Comparison of ENCODE assay signal across 34 cellular contexts in the genomic region with DNA sequence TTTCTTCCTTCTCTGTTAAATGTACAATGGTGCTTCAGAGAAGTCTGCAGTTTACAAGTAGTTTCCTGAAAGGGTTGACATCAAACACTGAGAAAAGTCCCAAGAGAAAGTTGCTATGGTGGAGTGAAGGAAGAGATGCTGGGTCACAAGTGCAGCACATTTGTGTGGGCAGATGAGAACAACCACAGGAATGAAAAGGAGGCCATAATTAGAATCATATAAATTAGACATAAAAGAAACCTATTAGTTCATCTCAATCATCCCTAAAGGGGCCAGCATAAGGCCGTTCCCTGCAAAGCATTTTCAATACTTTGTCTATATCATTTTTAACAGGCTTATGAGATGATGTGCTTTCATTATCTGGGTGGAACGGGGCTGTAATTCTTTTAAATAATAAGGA.
DNase-seq lines count a peak whose midpoint lies in the region; ATAC-seq and TF ChIP-seq lines count a peak whose summit lies in the region.
"Had no signal": no experiment of that assay in that cellular context is flagged by ENCODE, and none has a peak within 500 bp of the region (broad histone marks: within the 10 kb centered on the region; RNA-seq: fewer than 3 reads in every experiment).

No MANE protein-coding gene starts in this region.

- peak; percentile 6 for DNase-seq in EL
- DNase-seq in astrocyte of the cerebellum (ENCODE audit: low read depth) = peak; percentile 20
- DNase-seq in fibroblast of villous mesenchyme (ENCODE audit: low read depth) = peak; percentile 33
- DNase-seq in GF-D8 (lab: John Stamatoyannopoulos, UW) = no peak
- no peak for DNase-seq in NAMALWA (ENCODE audit: low spot score)
- DNase-seq: activated CD4-positive, CD25-positive, alpha-beta regulatory T cell; activated effector memory CD4-positive, alpha-beta T cell treated with anti-CD3 and anti-CD28 coated beads, Interleukin-2, amount 50 U/mL, for 16 hours; activated naive CD8-positive, alpha-beta T cell treated with anti-CD3 and anti-CD28 coated beads for 36 hours; activated T-cell treated with anti-CD3 and anti-CD28 coated beads, Interleukin-2, amount 50 U/mL, for 24 hours; BE2C; body of pancreas; COR-L47; dorsolateral prefrontal cortex; GDM1; glutamatergic neuron; H9; left ventricle myocardium inferior; naive thymus-derived CD4-positive, alpha-beta T cell; NCI-H1436; NCI-H2081; NCI-H2227 treated with DMSO at 0.1 percent for 48 hours; NCI-H526 treated with DMSO at 0.1 percent for 48 hours; NK-92 treated with Interleukin-12 subunit alpha and Interleukin-12 subunit beta, amount 100 ng/mL, for 24 hours; nucleus accumbens; psoas muscle; stimulated activated CD4-positive, alpha-beta T cell treated with anti-CD3 and anti-CD28 coated beads, Interleukin-4, amount 100 ng/mL, for 1 hour; T-helper 17 cell; thyroid gland; uterus had no signal

- H3K4me1 ChIP-seq in ACC112 (ENCODE audit: control insufficient read depth, insufficient read depth, low read length, unreplicated experiment) = no peaks in the 10 kb centered on the region
- H3K4me1 ChIP-seq: BE2C, body of pancreas, left ventricle myocardium inferior, psoas muscle, thyroid gland, uterus had no signal

- no peak overlapping the region for H3K27ac ChIP-seq in ACC112 (ENCODE audit: low read depth, low read length)
- H3K27ac ChIP-seq: body of pancreas, dorsolateral prefrontal cortex, KMS-11, left ventricle myocardium inferior, psoas muscle, thyroid gland, uterus had no signal

- no peak for TF ChIP-seq CTCF in astrocyte of the cerebellum (IDR thresholded peaks at IDR 0.05; ENCODE audit: low read depth, low read length, missing control alignments)
- no peak for TF ChIP-seq CTCF in fibroblast of villous mesenchyme (IDR thresholded peaks at IDR 0.05; ENCODE audit: insufficient read depth, low read depth, low read length)

- no peak for ATAC-seq in HG03095 (IDR thresholded peaks at IDR 0.05; ENCODE audit: unreplicated experiment)
- ATAC-seq in HG03521 (IDR thresholded peaks at IDR 0.05; ENCODE audit: unreplicated experiment) = no peak
- ATAC-seq: body of pancreas; naive thymus-derived CD4-positive, alpha-beta T cell; psoas muscle; sciatic nerve; T-helper 17 cell had no signal

- H3K36me3 ChIP-seq in ACC112 (ENCODE audit: insufficient read depth, low read length) = no peaks in the 10 kb centered on the region
- H3K36me3 ChIP-seq: BE2C, left ventricle myocardium inferior, thyroid gland, uterus had no signal

- H3K79me2 ChIP-seq in ACC112 (ENCODE audit: control insufficient read depth, insufficient read depth, low read length, unreplicated experiment) = no peaks in the 10 kb centered on the region

- H3K4me3 ChIP-seq in ACC112 (ENCODE audit: low read depth, low read length) (no peak overlapping the region), astrocyte of the cerebellum (ENCODE audit: low read depth, low read length) (no peak overlapping the region), fibroblast of villous mesenchyme (ENCODE audit: low read depth, low read length) (no peak overlapping the region)
- H3K4me3 ChIP-seq: body of pancreas, dorsolateral prefrontal cortex, left ventricle myocardium inferior, psoas muscle, thyroid gland, uterus had no signal

- in situ Hi-C loops in astrocyte of the cerebellum (cut with HindIII; ENCODE audit: low sequenced_read_pairs) = loop anchor here (5.0 kb wide), 1 partner anchor 45 kb away; no protein-coding TSS in a partner anchor

- H3K27me3 ChIP-seq in ACC112 (ENCODE audit: insufficient read depth, low read length) = no peaks in the 10 kb centered on the region
- H3K27me3 ChIP-seq: BE2C, body of pancreas, dorsolateral prefrontal cortex, thyroid gland, uterus had no signal

- H2AFZ ChIP-seq in ACC112 (ENCODE audit: low read length, unreplicated experiment) = peak overlapping the region; percentile 43

Comparison
In these comparisons a context has a peak if more than half of its experiments do, and no peak if none do; other contexts are left out.
1. DNase-seq: peak in EL (single experiment), astrocyte of the cerebellum (single experiment) and fibroblast of villous mesenchyme (single experiment); none in GF-D8 (single experiment) and NAMALWA (single experiment).